Comparison of ENCODE assay signal across 30 cellular contexts in the genomic region with DNA sequence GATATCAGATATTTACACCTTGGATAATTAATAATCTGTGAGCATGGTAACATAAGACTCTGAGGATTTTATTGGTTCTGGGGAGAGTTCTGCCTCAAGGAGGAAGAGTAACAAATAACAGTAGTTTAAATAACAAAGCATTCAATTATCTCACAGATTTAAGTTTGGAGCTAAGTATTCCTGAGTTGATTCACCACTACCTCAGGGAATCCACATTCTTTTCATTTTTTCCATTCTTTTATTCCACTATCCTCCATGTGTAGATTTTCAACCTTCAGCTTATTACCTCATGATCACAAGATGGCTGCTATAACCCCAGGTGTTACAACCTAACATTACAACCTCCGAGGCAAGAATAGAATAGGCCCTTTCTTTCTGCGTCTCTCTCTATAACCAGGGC.
"Had no signal": no experiment of that assay in that cellular context is flagged by ENCODE, and none has a peak within 500 bp of the region (broad histone marks: within the 10 kb centered on the region; RNA-seq: fewer than 3 reads in every experiment).

No MANE protein-coding gene starts in this region.

- DNase-seq: activated B cell treated with CpG ODN at 0.5 μM for 24 hours; activated CD4-positive, alpha-beta T cell treated with anti-CD3 and anti-CD28 coated beads for 48 hours; activated CD4-positive, alpha-beta T cell treated with anti-CD3 and anti-CD28 coated beads, Interleukin-2, amount 50 U/mL, for 1 hour; activated CD4-positive, alpha-beta T cell treated with anti-CD3 and anti-CD28 coated beads, Interleukin-2, amount 50 U/mL, for 48 hours; activated CD8-positive, alpha-beta memory T cell treated with anti-CD3 and anti-CD28 coated beads for 24 hours; activated CD8-positive, alpha-beta T cell treated with anti-CD3 and anti-CD28 coated beads for 36 hours; activated effector memory CD4-positive, alpha-beta T cell treated with Interleukin-2 at 50 U/mL for 16 hours; activated gamma-delta T cell treated with Interleukin-2 at 50 U/mL for 16 hours; activated naive CD4-positive, alpha-beta T cell treated with anti-CD3 and anti-CD28 coated beads, Interleukin-2, amount 50 U/mL, for 16 hours; activated naive CD4-positive, alpha-beta T cell treated with Interleukin-2 at 50 U/mL for 16 hours; activated T-cell treated with anti-CD3 and anti-CD28 coated beads, Interleukin-2, amount 50 U/mL, for 4 hours; amniotic stem cell; anterior cingulate cortex; brain microvascular endothelial cell; cortex of kidney; dermis blood vessel endothelial cell; effector CD4-positive, alpha-beta T cell; effector memory CD8-positive, alpha-beta T cell; erythroblast; gastrocnemius medialis; glutamatergic neuron; heart left ventricle; T-helper 2 cell had no signal

- H3K27ac ChIP-seq: brain microvascular endothelial cell, esophagus muscularis mucosa, foreskin keratinocyte, gastrocnemius medialis, heart left ventricle, VCaP had no signal

- H3K27ac Mint-ChIP-seq: activated B cell treated with CpG ODN at 0.5 μM for 24 hours; activated CD8-positive, alpha-beta T cell treated with anti-CD3 and anti-CD28 coated beads for 36 hours; activated naive CD8-positive, alpha-beta T cell; activated T-helper 17 cell treated with anti-CD3 and anti-CD28 coated beads, Interleukin-2, amount 50 U/mL, for 72 hours; effector memory CD8-positive, alpha-beta T cell had no signal

- ATAC-seq: activated CD4-positive, CD25-positive, alpha-beta regulatory T cell treated with anti-CD3 and anti-CD28 coated beads, Interleukin-2, amount 50 U/mL, for 24 hours; activated CD8-positive, alpha-beta T cell treated with anti-CD3 and anti-CD28 coated beads for 36 hours; activated T-cell treated with anti-CD3 and anti-CD28 coated beads, Interleukin-2, amount 50 U/mL, for 4 hours; activated T-helper 17 cell treated with anti-CD3 and anti-CD28 coated beads, Interleukin-2, amount 50 U/mL, for 72 hours; effector memory CD8-positive, alpha-beta T cell; foreskin keratinocyte; gastrocnemius medialis; heart left ventricle had no signal

- H3K4me1 Mint-ChIP-seq: activated B cell treated with CpG ODN at 0.5 μM for 24 hours; activated T-helper 17 cell treated with anti-CD3 and anti-CD28 coated beads, Interleukin-2, amount 50 U/mL, for 72 hours; central memory CD8-positive, alpha-beta T cell had no signal

- H3K4me1 ChIP-seq: esophagus muscularis mucosa, foreskin keratinocyte, gastrocnemius medialis, heart left ventricle had no signal

- H3K4me3 Mint-ChIP-seq: activated B cell treated with CpG ODN at 0.5 μM for 24 hours; activated CD8-positive, alpha-beta T cell treated with anti-CD3 and anti-CD28 coated beads for 36 hours; activated naive CD8-positive, alpha-beta T cell; activated T-cell treated with anti-CD3 and anti-CD28 coated beads, Interleukin-2, amount 50 U/mL, for 4 hours; activated T-helper 17 cell treated with anti-CD3 and anti-CD28 coated beads, Interleukin-2, amount 50 U/mL, for 72 hours; central memory CD8-positive, alpha-beta T cell; effector memory CD8-positive, alpha-beta T cell had no signal

- H3K9me3 Mint-ChIP-seq: activated CD8-positive, alpha-beta T cell treated with anti-CD3 and anti-CD28 coated beads for 36 hours; activated T-cell treated with anti-CD3 and anti-CD28 coated beads, Interleukin-2, amount 50 U/mL, for 4 hours had no signal

- H3K27me3 ChIP-seq: brain microvascular endothelial cell, esophagus muscularis mucosa, foreskin keratinocyte, gastrocnemius medialis, heart left ventricle had no signal

- H3K36me3 ChIP-seq: brain microvascular endothelial cell, esophagus muscularis mucosa, gastrocnemius medialis, heart left ventricle had no signal

- H3K4me3 ChIP-seq: esophagus muscularis mucosa, gastrocnemius medialis, heart left ventricle had no signal

- H3K9me3 ChIP-seq: esophagus muscularis mucosa, gastrocnemius medialis, heart left ventricle had no signal

- H3K36me3 Mint-ChIP-seq: activated naive CD8-positive, alpha-beta T cell had no signal

- H3K27me3 Mint-ChIP-seq: activated B cell treated with CpG ODN at 0.5 μM for 24 hours; activated CD8-positive, alpha-beta T cell treated with anti-CD3 and anti-CD28 coated beads for 36 hours; effector memory CD8-positive, alpha-beta T cell had no signal
